In the genomic region with DNA sequence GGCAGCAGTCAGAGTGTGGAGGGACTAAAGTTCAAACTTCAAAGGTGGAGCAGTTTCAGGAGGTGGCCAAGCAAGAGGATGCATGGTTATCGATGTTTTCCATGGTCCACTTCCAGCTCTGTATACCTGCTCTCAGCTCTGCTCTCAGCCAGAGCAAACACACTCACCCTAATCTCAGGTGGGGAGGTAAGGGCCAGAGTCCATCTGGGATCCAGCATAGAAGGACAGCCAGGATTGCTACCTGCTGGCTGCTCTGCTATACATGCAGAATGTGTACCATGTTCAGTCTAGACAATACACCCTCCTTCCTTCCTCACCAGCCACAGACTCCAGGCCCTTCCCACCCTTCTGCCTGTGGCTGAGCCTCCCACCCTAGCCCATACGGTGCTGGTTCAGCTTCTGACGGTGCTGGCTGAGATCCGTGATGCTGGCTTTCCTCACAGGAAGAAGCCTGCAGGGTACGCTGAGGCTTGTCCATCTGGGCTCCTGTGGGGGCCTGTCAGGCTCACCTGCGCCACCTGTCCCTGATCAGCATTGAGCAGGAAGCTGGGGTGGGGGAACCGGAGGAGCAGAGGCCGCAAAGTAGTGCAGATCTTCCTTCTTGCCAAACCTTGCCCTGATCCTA, we compare ENCODE assay signal across 11 cellular contexts. TPM values are rescaled to one million over a fixed set of nuclear protein-coding genes. Genes with fewer than 3 reads are reported as not detected.
DNase-seq lines count a peak whose midpoint lies in the region; ATAC-seq and TF ChIP-seq lines count a peak whose summit lies in the region.
"Had no signal": no experiment of that assay in that cellular context is flagged by ENCODE, and none has a peak within 500 bp of the region (broad histone marks: within the 10 kb centered on the region; RNA-seq: fewer than 3 reads in every experiment).

No MANE protein-coding gene starts in this region.

- H3K4me3 Mint-ChIP-seq in osteocyte (ENCODE audit: unreplicated experiment), result no peak overlapping the region

- peak; percentile 4 to 52 for DNase-seq in NCI-H526 (lab: John Stamatoyannopoulos, UW)
- no peak for DNase-seq in NCI-H526 treated with DMSO at 0.1 percent for 48 hours (lab: John Stamatoyannopoulos, UW)
- peak; percentile 68 for DNase-seq in NCI-H2171 treated with DMSO at 0.1 percent for 48 hours (lab: John Stamatoyannopoulos, UW)
- peak; percentile 41 for DNase-seq in ecto neural progenitor cell (ENCODE audit: low spot score)
- no peak for DNase-seq in osteocyte (ENCODE audit: extremely low spot score, unreplicated experiment)
- no peak for DNase-seq in SIG-M5 (lab: John Stamatoyannopoulos, UW)
- DNase-seq: GF-D8, NCI-H345 had no signal

- H3K27ac Mint-ChIP-seq in osteocyte (ENCODE audit: unreplicated experiment), result peak overlapping the region; percentile 66

- H3K36me3 Mint-ChIP-seq in osteocyte (ENCODE audit: unreplicated experiment), result peaks cover 3% of the 10 kb centered on the region

- no peak for TF ChIP-seq CTCF in osteocyte (IDR thresholded peaks at IDR 0.05)

- no peaks in the 10 kb centered on the region for H3K27me3 Mint-ChIP-seq in osteocyte (ENCODE audit: unreplicated experiment)

- peaks cover 36% of the 10 kb centered on the region for H3K4me1 Mint-ChIP-seq in osteocyte (ENCODE audit: unreplicated experiment)

- H3K9me3 Mint-ChIP-seq in osteocyte (ENCODE audit: unreplicated experiment), result peaks cover 4% of the 10 kb centered on the region

- no peak for ATAC-seq in HG03135 (IDR thresholded peaks at IDR 0.05; ENCODE audit: unreplicated experiment)
- no peak for ATAC-seq in HG03280 (IDR thresholded peaks at IDR 0.05; ENCODE audit: unreplicated experiment)
- ATAC-seq: A549 had no signal

RNA-seq across cellular contexts. Expression of gene CBLN3, which starts 2.4 kb away (rescaled TPM):
- total RNA-seq in osteocyte, result 5.5 and 6.1 TPM in 2 replicates

RNA-seq across cellular contexts. Expression of gene KHNYN, which starts 2.7 kb away (rescaled TPM):
- total RNA-seq in osteocyte, result 59.9 and 60.9 TPM in 2 replicates

RNA-seq across cellular contexts. Expression of gene SDR39U1, which starts 15.6 kb away (rescaled TPM):
- total RNA-seq in osteocyte, result 53.9 and 54.6 TPM in 2 replicates

RNA-seq across cellular contexts. Expression of gene NYNRIN, which starts 28.2 kb away (rescaled TPM):
- total RNA-seq in osteocyte, result 39.6 and 40.2 TPM in 2 replicates

RNA-seq across cellular contexts. Expression of gene NFATC4, which starts 59.0 kb away (rescaled TPM):
- total RNA-seq in osteocyte, result 197 and 223 TPM in 2 replicates

Comparison
In these comparisons a context has a peak if more than half of its experiments do, and no peak if none do; other contexts are left out.
1. DNase-seq: peak in NCI-H526 (2 of 2), NCI-H2171 treated with DMSO at 0.1 percent for 48 hours (single experiment) and ecto neural progenitor cell (single experiment); none in NCI-H526 treated with DMSO at 0.1 percent for 48 hours (single experiment), osteocyte (single experiment) and SIG-M5 (single experiment).